23 cellular contexts compared by ENCODE assay signal in genomic region chr12:115470526-115470925, GRCh38.
"Had no signal": no experiment of that assay in that cellular context is flagged by ENCODE, and none has a peak within 500 bp of the region (broad histone marks: within the 10 kb centered on the region; RNA-seq: fewer than 3 reads in every experiment).

No MANE protein-coding gene starts in this region.

- ATAC-seq: Panc1 had no signal

- H3K36me3 Mint-ChIP-seq: IgD-negative memory B cell had no signal

- H3K27ac ChIP-seq: HL-60, KMS-11 had no signal

- H3K4me1 Mint-ChIP-seq: IgD-negative memory B cell had no signal

- H3K27ac Mint-ChIP-seq: IgD-negative memory B cell had no signal

- DNase-seq: Kasumi-1, MM.1S, NCI-H1092 treated with DMSO at 0.1 percent for 48 hours, NCI-H1436, NCI-H187, NCI-H2029, NCI-H2081 treated with DMSO at 0.1 percent for 48 hours, NCI-H2171, NCI-H226, NCI-H446, NCI-H510A, NCI-H524 treated with DMSO at 0.1 percent for 48 hours, NCI-H69, NCI-H774, Right ventricle myocardium superior, SK-N-SH, SW 1271 had no signal

- H3K4me2 ChIP-seq: KMS-11, SK-N-SH had no signal

- H3K4me3 ChIP-seq: K562 had no signal

- FAIRE-seq: HTR-8/SVneo, K562 had no signal

- H3K9me3 Mint-ChIP-seq: IgD-negative memory B cell had no signal

- H3K9me3 ChIP-seq: SK-N-SH had no signal

- H3K9ac ChIP-seq: KMS-11, SK-N-SH had no signal

- H3K9me2 ChIP-seq: SK-N-SH had no signal

- H3K4me3 Mint-ChIP-seq: IgD-negative memory B cell had no signal
